ENCODE assay signal across 12 cellular contexts in genomic region chr2:230471074-230471473, GRCh38. TPM values are rescaled to one million over a fixed set of nuclear protein-coding genes. Genes with fewer than 3 reads are reported as not detected.
A peak's percentile ranks its signal among the peaks of the same experiment; 100 is the strongest.
DNase-seq lines count a peak whose midpoint lies in the region; ATAC-seq, FAIRE-seq and TF ChIP-seq lines count a peak whose summit lies in the region.
"Had no signal": no experiment of that assay in that cellular context is flagged by ENCODE, and none has a peak within 500 bp of the region (broad histone marks: within the 10 kb centered on the region; RNA-seq: fewer than 3 reads in every experiment).

No MANE protein-coding gene starts in this region.

- intact Hi-C loops in GM12878 (cut with micrococcal nuclease; ENCODE audit: unreplicated experiment), result loop anchor here (2.0 to 5.0 kb wide), 2 partner anchors 52 to 141 kb away; no protein-coding TSS in a partner anchor

- H3K4me2 ChIP-seq in DOHH2 (ENCODE audit: low read length) (peak overlapping the region; percentile 49), GM12878 (ENCODE audit: control insufficient read depth, insufficient read depth) (peak overlapping the region; percentile 21; the same call in 1 of the 2 replicates)

- peaks cover 44% of the 10 kb centered on the region for H3K4me1 ChIP-seq in DOHH2 (ENCODE audit: control insufficient read depth, low read length)
- peaks cover 32% of the 10 kb centered on the region for H3K4me1 ChIP-seq in GM12878 (ENCODE audit: control insufficient read depth, insufficient read depth, low read length)

- H3K4me3 ChIP-seq in DOHH2 (ENCODE audit: low read length) (peak overlapping the region; percentile 27; the same call in 1 of the 2 replicates), GM12878 (no peak overlapping the region)
- H3K4me3 ChIP-seq: heart right ventricle, SK-N-MC had no signal

- H3K27ac ChIP-seq in DOHH2 (ENCODE audit: low read depth, low read length), result peak overlapping the region; percentile 73
- H3K27ac ChIP-seq in GM12878 (ENCODE audit: control insufficient read depth, insufficient read depth), result peak overlapping the region; percentile 21
- H3K27ac ChIP-seq: heart right ventricle, SK-N-MC had no signal

- peaks cover 4% of the 10 kb centered on the region; the same call in 1 of the 2 replicates for H3K9me3 ChIP-seq in DOHH2 (ENCODE audit: control insufficient read depth, insufficient read depth, low read length)
- no peaks in the 10 kb centered on the region; the same call in 2 of the 3 replicates for H3K9me3 ChIP-seq in GM12878 (replicated peaks; ENCODE audit: control insufficient read depth, insufficient read depth, low read length)

- BruUV-seq in GM12878 (replicated peaks; lab: Mats Ljungman, UMichigan), result TSS peak; percentile 35

- no peak for TF ChIP-seq RAD21 in GM12878 (IDR thresholded peaks at IDR 0.05; ENCODE audit: insufficient read depth, low read depth, low read length)

- SMC1A ChIA-PET in GM12878 (lab: Charles Lee; ENCODE audit: uncharacterized antibody, unreplicated experiment), result interaction anchor here (0.7 to 3.0 kb wide), 27 partner anchors 9 to 326 kb away, joined by 3 to 15 read pairs (median 5); no protein-coding TSS in a partner anchor

- CTCF ChIA-PET in GM12878 (lab: Yijun Ruan, JAX), result interaction anchor here (0.6 to 1.7 kb wide), 10 partner anchors 9 to 336 kb away, joined by 3 to 6 read pairs (median 4); no protein-coding TSS in a partner anchor

- H4K20me1 ChIP-seq in DOHH2 (ENCODE audit: control insufficient read depth, insufficient read depth, low read depth, low read length) (no peaks in the 10 kb centered on the region), GM12878 (ENCODE audit: control insufficient read depth, insufficient read depth) (no peaks in the 10 kb centered on the region)

- TF ChIP-seq CTCF in DOHH2 (IDR thresholded peaks at IDR 0.05; ENCODE audit: low read depth, low read length, poor library complexity, severe bottlenecking) (no peak), GM12878 (IDR thresholded peaks at IDR 0.05 in 2 of 3, conservative IDR thresholded peaks at IDR 0.05 in 1 of 3; ENCODE audit: control insufficient read depth in 2 of 3, extremely low read depth in 1 of 3, insufficient read depth in 1 of 3, low read depth in 3 of 3, low read length in 3 of 3) (no peak)

- ATAC-seq in GM18519 (IDR thresholded peaks at IDR 0.05; ENCODE audit: low FRiP score, unreplicated experiment) (peak; percentile 46), HG02885 (IDR thresholded peaks at IDR 0.05; ENCODE audit: poor library complexity, unreplicated experiment) (peak; percentile 70), GM12878 (peak; percentile 80), HG03025 (IDR thresholded peaks at IDR 0.05; ENCODE audit: low FRiP score, unreplicated experiment) (no peak)
- ATAC-seq: heart right ventricle, sciatic nerve had no signal

- no peaks in the 10 kb centered on the region for H3K79me2 ChIP-seq in DOHH2 (ENCODE audit: control insufficient read depth, low read length)
- no peaks in the 10 kb centered on the region for H3K79me2 ChIP-seq in GM12878 (ENCODE audit: control insufficient read depth, insufficient read depth, low read length)

- DNase-seq in GM12878 (ENCODE audit: low read depth, low spot score), result peak; percentile 41
- no peak for DNase-seq in EL
- no peak for DNase-seq in A172 (ENCODE audit: low spot score)
- DNase-seq: activated naive CD4-positive, alpha-beta T cell treated with anti-CD3 and anti-CD28 coated beads for 36 hours; heart right ventricle; NCI-H2107 had no signal

- no peak for TF ChIP-seq EP300 in GM12878 (IDR thresholded peaks at IDR 0.05; ENCODE audit: borderline replicate concordance in 1 of 2, control insufficient read depth in 1 of 2, low read depth in 2 of 2, low read length in 2 of 2)

- no peak for TF ChIP-seq POLR2A in GM12878 (IDR thresholded peaks at IDR 0.05; ENCODE audit: low read depth, low read length)

- RAD21 ChIA-PET in GM12878 (lab: Charles Lee; ENCODE audit: unreplicated experiment), result interaction anchor here (0.7 to 2.8 kb wide), 20 partner anchors 12 to 268 kb away, joined by 3 to 14 read pairs (median 5); partner anchors contain the start of gene SP140L

- H3K36me3 ChIP-seq in DOHH2 (ENCODE audit: control insufficient read depth, low read length), result peaks cover 42% of the 10 kb centered on the region
- H3K36me3 ChIP-seq in GM12878 (ENCODE audit: control insufficient read depth in 2 of 2, insufficient read depth in 2 of 2, low read length in 1 of 2), result peaks cover 5 to 12% of the 10 kb centered on the region in 2 experiments

- peaks cover 21% of the 10 kb centered on the region for H3F3A ChIP-seq in DOHH2 (ENCODE audit: control insufficient read depth, insufficient read depth)

- POLR2A ChIA-PET in GM12878 (lab: Charles Lee), result interaction anchor here (0.6 to 2.9 kb wide), 7 partner anchors 12 to 254 kb away, joined by 3 to 16 read pairs (median 3); no protein-coding TSS in a partner anchor

- H3K27me3 ChIP-seq in DOHH2 (ENCODE audit: control insufficient read depth, low read length) (no peaks in the 10 kb centered on the region), GM12878 (replicated peaks in 1 of 2; ENCODE audit: control insufficient read depth in 2 of 2, insufficient read depth in 2 of 2, low read length in 1 of 2) (no peaks in the 10 kb centered on the region)
- H3K27me3 ChIP-seq: heart right ventricle had no signal

- no peak overlapping the region for H3K9ac ChIP-seq in GM12878 (ENCODE audit: control insufficient read depth, insufficient read depth, low read length)

- WGBS in GM12878 (ENCODE audit: insufficient coverage, insufficient replicate concordance, low lambda C conversion rate, missing lambda C conversion rate), result 12% methylated on average over 4 of the region's 4 CpGs

- H2AFZ ChIP-seq in GM12878 (ENCODE audit: control insufficient read depth, low read depth, low read length), result no peak overlapping the region

- FAIRE-seq in GM12878 (lab: Jason Lieb, UNC), result peak; percentile 7

- H3K9me2 ChIP-seq in DOHH2 (replicated peaks; ENCODE audit: control insufficient read depth, low read length), result no peaks in the 10 kb centered on the region

- in situ Hi-C loops in GM12878 (cut with MboI), result no loop called here

TF ChIP-seq in GM12878, 131 proteins besides CTCF, POLR2A, EP300 and RAD21 (continues in another document):
- TF ChIP-seq IRF3 (IDR thresholded peaks at IDR 0.05) (no peak), FOXM1 (IDR thresholded peaks at IDR 0.05; ENCODE audit: low read depth, low read length) (peak; percentile 27; the same call in 1 of the 2 replicates), IRF4 (IDR thresholded peaks at IDR 0.05; ENCODE audit: low read depth, low read length) (peak; percentile 59; the same call in 1 of the 2 replicates), SRF (IDR thresholded peaks at IDR 0.05; ENCODE audit: low read depth in 2 of 2, low read length in 2 of 2) (no peak), ZBED1 (IDR thresholded peaks at IDR 0.05; ENCODE audit: borderline replicate concordance) (no peak), CHD1 (IDR thresholded peaks at IDR 0.05; ENCODE audit: low read depth, low read length) (no peak), SPI1 (IDR thresholded peaks at IDR 0.05; ENCODE audit: borderline replicate concordance, insufficient read depth, low read depth, low read length) (peak; percentile 88), BCL3 (IDR thresholded peaks at IDR 0.05; ENCODE audit: borderline replicate concordance, insufficient read depth, low read depth, low read length, poor library complexity, severe bottlenecking) (no peak), BMI1 (IDR thresholded peaks at IDR 0.05; ENCODE audit: borderline replicate concordance) (no peak)

RNA-seq across cellular contexts. Expression of gene SP100, which starts 55.1 kb away (rescaled TPM):
- 469 and 500 TPM in 2 replicates for total RNA-seq in GM12878 (2013; cell fraction: nucleolus; rRNA removed)
- 175 and 191 TPM in 2 replicates for total RNA-seq in GM12878 (2014; rRNA removed)
- total RNA-seq in GM12878 (2014; rRNA removed; fragmentation: Illumina TruSeq; extraction: Trizol), result 226 and 237 TPM in 2 replicates
- 166 and 172 TPM in 2 replicates for total RNA-seq in GM12878 (2021)
- polyA plus RNA-seq in GM12878 (2011; ENCODE audit: low read depth), result 137 TPM
- polyA plus RNA-seq in GM12878 (2011; rRNA removed), result 239 and 341 TPM in 2 replicates
- polyA plus RNA-seq in GM12878 (2011; cell fraction: cytosol; rRNA removed), result 81.5 and 89.9 TPM in 2 replicates
- polyA plus RNA-seq in GM12878 (2011; cell fraction: nucleus; rRNA removed), result 235 and 280 TPM in 2 replicates
- 155 and 168 TPM in 2 replicates for polyA plus RNA-seq in GM12878 (2012)
- polyA plus RNA-seq in GM12878 (2014; fragmentation: Illumina TruSeq; extraction: Trizol), result 215 and 267 TPM in 2 replicates
- polyA plus RNA-seq in GM12878 (2014; fragmentation: Nextera tagmentation; extraction: Ambion mirVana), result 100 to 1,000 TPM; 109 to 154 TPM
- 172 and 174 TPM in 2 replicates for polyA plus RNA-seq in GM12878 (2014; rRNA removed)
- 100 to 1,000 TPM; 185 to 188 TPM for polyA plus RNA-seq in GM12878 (2016; fragmentation: Nextera tagmentation; extraction: Ambion mirVana)
- polyA minus RNA-seq in GM12878 (2011; rRNA and poly(A)+ RNA removed), result 140 and 144 TPM in 2 replicates
- 57.5 and 82.0 TPM in 2 replicates for polyA minus RNA-seq in GM12878 (2011; cell fraction: cytosol; rRNA and poly(A)+ RNA removed)
- 166 and 247 TPM in 2 replicates for polyA minus RNA-seq in GM12878 (2011; cell fraction: nucleus; rRNA and poly(A)+ RNA removed)
- 60.7 and 66.5 TPM in 2 replicates for total RNA-seq in A172 (2014; rRNA removed; shearing (Covaris generic))
